Comparison of ENCODE assay signal across 20 cellular contexts in genomic region chr9:131589124-131589711, GRCh38. TPM values are rescaled to one million over a fixed set of nuclear protein-coding genes. Genes with fewer than 3 reads are reported as not detected.
DNase-seq lines count a peak whose midpoint lies in the region; ATAC-seq lines count a peak whose summit lies in the region.
"Had no signal": no experiment of that assay in that cellular context is flagged by ENCODE, and none has a peak within 500 bp of the region (broad histone marks: within the 10 kb centered on the region; RNA-seq: fewer than 3 reads in every experiment).

No MANE protein-coding gene starts in this region.

- peaks cover 31% of the 10 kb centered on the region for H3K4me1 Mint-ChIP-seq in activated T-helper 17 cell treated with anti-CD3 and anti-CD28 coated beads, Interleukin-2, amount 50 U/mL, for 72 hours
- peaks cover 25% of the 10 kb centered on the region for H3K4me1 Mint-ChIP-seq in memory B cell

- peak overlapping the region in 8 of 11 experiments; percentile 82 to 94 (median 88); a peak in 9 of 22 replicates for H3K4me2 ChIP-seq in BLaER1 treated with 17β-estradiol and CSF1 and Interleukin-3, amounts not matched to agents 10 nM and 100 nM

- peaks cover 42 to 64% (median 49%) of the 10 kb centered on the region in 11 experiments for H3K36me3 ChIP-seq in BLaER1 treated with 17β-estradiol and CSF1 and Interleukin-3, amounts not matched to agents 10 nM and 100 nM

- no peaks in the 10 kb centered on the region for H3K9me3 ChIP-seq in BLaER1 treated with 17β-estradiol and CSF1 and Interleukin-3, amounts not matched to agents 10 nM and 100 nM (replicated peaks in 1 of 11)
- H3K9me3 ChIP-seq: SJCRH30 had no signal

- H3K36me3 Mint-ChIP-seq in activated T-helper 17 cell treated with anti-CD3 and anti-CD28 coated beads, Interleukin-2, amount 50 U/mL, for 72 hours (ENCODE audit: low read depth) = peaks cover 88% of the 10 kb centered on the region
- H3K36me3 Mint-ChIP-seq in memory B cell = peaks cover 35% of the 10 kb centered on the region

- peak; percentile 30 for DNase-seq in DMS 273 treated with DMSO at 0.1 percent for 48 hours (lab: John Stamatoyannopoulos, UW)
- no peak for DNase-seq in memory B cell (ENCODE audit: low spot score in 2 of 2)
- DNase-seq in NCI-H2227 treated with DMSO at 0.1 percent for 48 hours (lab: John Stamatoyannopoulos, UW) = no peak
- no peak for DNase-seq in NK-92 (lab: John Stamatoyannopoulos, UW; ENCODE audit: unreplicated experiment)
- DNase-seq: activated CD4-positive, alpha-beta T cell treated with anti-CD3 and anti-CD28 coated beads, Interleukin-2, amount 50 U/mL, for 1 hour; activated naive CD8-positive, alpha-beta T cell treated with anti-CD3 and anti-CD28 coated beads for 36 hours; kidney glomerular epithelial cell; NCI-H2171; small intestine; stimulated activated CD4-positive, alpha-beta T cell treated with anti-CD3 and anti-CD28 coated beads, Interleukin-4, amount 100 ng/mL, for 24 hours; WERI-Rb-1 had no signal

- no peaks in the 10 kb centered on the region for H3K27me3 ChIP-seq in BLaER1 treated with 17β-estradiol and CSF1 and Interleukin-3, amounts not matched to agents 10 nM and 100 nM
- H3K27me3 ChIP-seq: SJCRH30 had no signal

- no peaks in the 10 kb centered on the region for H3K27me3 Mint-ChIP-seq in activated T-helper 17 cell treated with anti-CD3 and anti-CD28 coated beads, Interleukin-2, amount 50 U/mL, for 72 hours
- H3K27me3 Mint-ChIP-seq in memory B cell = no peaks in the 10 kb centered on the region
- H3K27me3 Mint-ChIP-seq: activated naive CD8-positive, alpha-beta T cell treated with anti-CD3 and anti-CD28 coated beads for 36 hours; type B pancreatic cell had no signal

- peaks cover 4 to 83% (median 47%) of the 10 kb centered on the region in 11 experiments; a peak in 17 of 22 replicates for H4K20me1 ChIP-seq in BLaER1 treated with 17β-estradiol and CSF1 and Interleukin-3, amounts not matched to agents 10 nM and 100 nM

- H3K9ac ChIP-seq in BLaER1 treated with 17β-estradiol and CSF1 and Interleukin-3, amounts not matched to agents 10 nM and 100 nM = 0 out of 22 replicates have a peak overlapping the region, but pooled peaks of 1 of the 11 experiments have one; percentile 48

- no peak overlapping the region for H3K4me3 ChIP-seq in BLaER1 treated with 17β-estradiol and CSF1 and Interleukin-3, amounts not matched to agents 10 nM and 100 nM
- H3K4me3 ChIP-seq: SJCRH30 had no signal

- ATAC-seq in activated T-helper 17 cell treated with anti-CD3 and anti-CD28 coated beads, Interleukin-2, amount 50 U/mL, for 72 hours (replicated peaks) = no peak
- ATAC-seq in memory B cell (ENCODE audit: low read depth) (no peak), HG02870 (IDR thresholded peaks at IDR 0.05; ENCODE audit: unreplicated experiment) (no peak)

- peak overlapping the region in 3 of 11 experiments; percentile 1 to 69 (median 63); a peak in 2 of 22 replicates for H3K27ac ChIP-seq in BLaER1 treated with 17β-estradiol and CSF1 and Interleukin-3, amounts not matched to agents 10 nM and 100 nM
- H3K27ac ChIP-seq: SJCRH30, WERI-Rb-1 had no signal

- H3K4me3 Mint-ChIP-seq in activated T-helper 17 cell treated with anti-CD3 and anti-CD28 coated beads, Interleukin-2, amount 50 U/mL, for 72 hours = no peak overlapping the region
- no peak overlapping the region for H3K4me3 Mint-ChIP-seq in memory B cell
- H3K4me3 Mint-ChIP-seq: activated naive CD8-positive, alpha-beta T cell treated with anti-CD3 and anti-CD28 coated beads for 36 hours; nephron; T-helper 2 cell treated with Interferon-gamma antibody and Interleukin-4, amounts not matched to agents 5 μg/mL and 100 μg/mL, for 36 hours; type B pancreatic cell had no signal

- peak overlapping the region; percentile 65 for H3K27ac Mint-ChIP-seq in activated T-helper 17 cell treated with anti-CD3 and anti-CD28 coated beads, Interleukin-2, amount 50 U/mL, for 72 hours
- peak overlapping the region; percentile 65 for H3K27ac Mint-ChIP-seq in memory B cell
- H3K27ac Mint-ChIP-seq: activated naive CD8-positive, alpha-beta T cell treated with anti-CD3 and anti-CD28 coated beads for 36 hours; nephron; type B pancreatic cell had no signal

- peaks cover 78 to 93% (median 88%) of the 10 kb centered on the region in 10 experiments for H3K4me1 ChIP-seq in BLaER1 treated with 17β-estradiol and CSF1 and Interleukin-3, amounts not matched to agents 10 nM and 100 nM

- H3K9me3 Mint-ChIP-seq in activated T-helper 17 cell treated with anti-CD3 and anti-CD28 coated beads, Interleukin-2, amount 50 U/mL, for 72 hours = no peaks in the 10 kb centered on the region
- no peaks in the 10 kb centered on the region for H3K9me3 Mint-ChIP-seq in memory B cell
- H3K9me3 Mint-ChIP-seq: activated naive CD8-positive, alpha-beta T cell treated with anti-CD3 and anti-CD28 coated beads for 36 hours; nephron; T-helper 2 cell treated with Interferon-gamma antibody and Interleukin-4, amounts not matched to agents 5 μg/mL and 100 μg/mL, for 36 hours; type B pancreatic cell had no signal

RNA-seq across cellular contexts. Expression of gene PRRT1B, which starts 43.9 kb away (rescaled TPM):
- not detected for total RNA-seq in activated T-helper 17 cell treated with anti-CD3 and anti-CD28 coated beads, Interleukin-2, amount 50 U/mL, for 72 hours
- total RNA-seq: activated naive CD8-positive, alpha-beta T cell treated with anti-CD3 and anti-CD28 coated beads for 36 hours; fibroblast of lung; glomerular endothelial cell; SJCRH30 had no signal

RNA-seq across cellular contexts. Expression of gene UCK1, which starts 58.2 kb away (rescaled TPM):
- 10 to 100 TPM; 22.1 to 23.7 TPM for total RNA-seq in activated T-helper 17 cell treated with anti-CD3 and anti-CD28 coated beads, Interleukin-2, amount 50 U/mL, for 72 hours
